In genomic region chr10:688621-689426, GRCh38 we compare ENCODE assay signal across 8 cellular contexts. TPM values are rescaled to one million over a fixed set of nuclear protein-coding genes. Genes with fewer than 3 reads are reported as not detected.
A peak's percentile ranks its signal among the peaks of the same experiment; 100 is the strongest.
DNase-seq lines count a peak whose midpoint lies in the region; ATAC-seq, FAIRE-seq and TF ChIP-seq lines count a peak whose summit lies in the region.

No MANE protein-coding gene starts in this region.

- TF ChIP-seq POLR2A in breast epithelium (IDR thresholded peaks at IDR 0.05) (no peak), stomach (IDR thresholded peaks at IDR 0.05) (no peak)

- no peak for FAIRE-seq in HTR-8/SVneo (lab: Jason Lieb, UNC)

- peaks cover 7% of the 10 kb centered on the region for H3K4me1 Mint-ChIP-seq in activated T-cell treated with anti-CD3 and anti-CD28 coated beads, Interleukin-2, amount 50 U/mL, for 72 hours (ENCODE audit: low read depth)

- no peak for TF ChIP-seq CTCF in breast epithelium (IDR thresholded peaks at IDR 0.05)
- no peak for TF ChIP-seq CTCF in stomach (IDR thresholded peaks at IDR 0.05)

- H3K27me3 ChIP-seq in breast epithelium (no peaks in the 10 kb centered on the region), stomach (peaks cover 0 to 15% (median 0%) of the 10 kb centered on the region in 3 donors)

- 0 to 3% (median 1%) methylated on average over 8 to 85 of the region's 85 CpGs for WGBS in stomach, 5 donors

- no peak for TF ChIP-seq EP300 in stomach (IDR thresholded peaks at IDR 0.05)

- H3K9me3 ChIP-seq in breast epithelium (no peaks in the 10 kb centered on the region), stomach (no peaks in the 10 kb centered on the region)

- H3K9me3 Mint-ChIP-seq in activated T-cell treated with anti-CD3 and anti-CD28 coated beads, Interleukin-2, amount 50 U/mL, for 72 hours, result no peaks in the 10 kb centered on the region

- H3K36me3 Mint-ChIP-seq in activated T-cell treated with anti-CD3 and anti-CD28 coated beads, Interleukin-2, amount 50 U/mL, for 72 hours (ENCODE audit: insufficient read depth in 2 of 2), result peaks cover 0 to 5% of the 10 kb centered on the region in 2 donors

- H3K27me3 Mint-ChIP-seq in activated T-cell treated with anti-CD3 and anti-CD28 coated beads, Interleukin-2, amount 50 U/mL, for 72 hours (ENCODE audit: low read depth), result peaks cover 46% of the 10 kb centered on the region

- peak in 1 of 2 donors; percentile 18 for ATAC-seq in activated T-cell treated with anti-CD3 and anti-CD28 coated beads, Interleukin-2, amount 50 U/mL, for 72 hours (replicated peaks in 1 of 2)
- no peak for ATAC-seq in HG03039 (IDR thresholded peaks at IDR 0.05; ENCODE audit: unreplicated experiment)

- H3K4me1 ChIP-seq in breast epithelium, result peaks cover 0 to 7% of the 10 kb centered on the region in 2 donors
- H3K4me1 ChIP-seq in stomach, result peaks cover 0 to 45% (median 32%) of the 10 kb centered on the region in 4 donors

- intact Hi-C loops in breast epithelium (cut with DNase I; ENCODE audit: low total_unique reads), result no loop called here
- intact Hi-C loops in stomach (cut with DNase I; ENCODE audit: low total_unique reads), result loop anchor here (10.0 kb wide), 1 partner anchor 174 kb away; no protein-coding TSS in a partner anchor

- H3K4me3 ChIP-seq in breast epithelium, result peak overlapping the region; percentile 77 to 97 (median 84)
- peak overlapping the region; percentile 74 to 84 (median 82) for H3K4me3 ChIP-seq in stomach

- no peak overlapping the region for H3K27ac Mint-ChIP-seq in activated T-cell treated with anti-CD3 and anti-CD28 coated beads, Interleukin-2, amount 50 U/mL, for 72 hours

- peak overlapping the region; percentile 32 to 56 for H3K4me3 Mint-ChIP-seq in activated T-cell treated with anti-CD3 and anti-CD28 coated beads, Interleukin-2, amount 50 U/mL, for 72 hours

- no peak for DNase-seq in activated T-cell treated with anti-CD3 and anti-CD28 coated beads, Interleukin-2, amount 50 U/mL, for 72 hours
- DNase-seq in activated T-cell treated with anti-CD3 and anti-CD28 coated beads, Interleukin-2, amount 50 U/mL, for 1 hour, result no peak
- DNase-seq in breast epithelium (ENCODE audit: low spot score in 2 of 2) (no peak), iris pigment epithelial cell (ENCODE audit: low read depth) (peak; percentile 67), stomach (peak; percentile 45), HTR-8/SVneo (ENCODE audit: insufficient read length, low spot score) (no peak), NCI-H1930 (lab: John Stamatoyannopoulos, UW) (no peak)

- H3K36me3 ChIP-seq in breast epithelium, result no peaks in the 10 kb centered on the region
- H3K36me3 ChIP-seq in stomach, result no peaks in the 10 kb centered on the region

- H3K27ac ChIP-seq in breast epithelium (peak overlapping the region; percentile 77 to 91), stomach (peak overlapping the region; percentile 82 to 96 (median 87))

RNA-seq across cellular contexts. Expression of gene DIP2C, which starts 0.6 kb away (rescaled TPM):
- total RNA-seq in activated T-cell treated with anti-CD3 and anti-CD28 coated beads, Interleukin-2, amount 50 U/mL, for 72 hours, result 1 to 10 TPM in 1 of 2 donors, under 1 TPM in 1; 0.70 to 1.6 TPM
- total RNA-seq in breast epithelium (10 to 100 TPM; 17.1 to 48.2 (median 20.3) TPM), stomach (10 to 100 TPM; 19.3 to 40.1 (median 29.5) TPM)
- polyA plus RNA-seq in stomach, result 1 to 10 TPM; 2.4 to 4.0 (median 2.9) TPM

Comparison
In these comparisons a context has a peak if more than half of its experiments do, and no peak if none do; other contexts are left out.
1. DNase-seq: peak in iris pigment epithelial cell (single experiment) and stomach (single experiment); none in activated T-cell treated with anti-CD3 and anti-CD28 coated beads, Interleukin-2, amount 50 U/mL, for 72 hours (0 of 2), activated T-cell treated with anti-CD3 and anti-CD28 coated beads, Interleukin-2, amount 50 U/mL, for 1 hour (single experiment), breast epithelium (0 of 2), HTR-8/SVneo (single experiment) and NCI-H1930 (0 of 2).
2. RNA of gene DIP2C, which starts 0.6 kb away (total RNA-seq): 19.3 to 40.1 TPM in stomach and 17.1 to 48.2 TPM in breast epithelium; 0.70 to 1.6 TPM in activated T-cell treated with anti-CD3 and anti-CD28 coated beads, Interleukin-2, amount 50 U/mL, for 72 hours; every median in the first group is over 4 times any median in the second.